In the genomic region with DNA sequence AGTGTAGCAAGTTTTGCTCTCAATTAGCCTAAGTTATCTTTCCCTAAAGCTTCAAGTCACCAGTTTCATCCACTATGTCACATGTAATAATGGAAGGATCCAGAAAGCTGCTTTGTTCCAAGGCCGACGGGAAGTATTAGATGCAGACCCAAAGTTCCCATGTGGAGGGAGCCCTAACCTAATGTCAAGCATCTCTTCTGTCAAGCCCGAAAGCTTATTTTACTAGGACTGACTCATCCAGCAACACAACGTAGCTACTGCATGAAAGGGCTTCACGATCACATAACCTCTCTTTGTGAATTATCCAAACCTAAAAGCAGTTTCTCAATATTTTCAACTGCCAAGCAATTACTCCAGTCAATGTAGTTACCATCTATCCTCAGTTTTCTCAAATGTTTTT, we compare ENCODE assay signal across 3 cellular contexts.
TF ChIP-seq lines count a peak whose summit lies in the region.

No MANE protein-coding gene starts in this region.

TF ChIP-seq in SK-N-SH, 30 proteins besides CTCF, POLR2A, EP300 and RAD21 (continued from another document):
- TF ChIP-seq, protein P1, sequence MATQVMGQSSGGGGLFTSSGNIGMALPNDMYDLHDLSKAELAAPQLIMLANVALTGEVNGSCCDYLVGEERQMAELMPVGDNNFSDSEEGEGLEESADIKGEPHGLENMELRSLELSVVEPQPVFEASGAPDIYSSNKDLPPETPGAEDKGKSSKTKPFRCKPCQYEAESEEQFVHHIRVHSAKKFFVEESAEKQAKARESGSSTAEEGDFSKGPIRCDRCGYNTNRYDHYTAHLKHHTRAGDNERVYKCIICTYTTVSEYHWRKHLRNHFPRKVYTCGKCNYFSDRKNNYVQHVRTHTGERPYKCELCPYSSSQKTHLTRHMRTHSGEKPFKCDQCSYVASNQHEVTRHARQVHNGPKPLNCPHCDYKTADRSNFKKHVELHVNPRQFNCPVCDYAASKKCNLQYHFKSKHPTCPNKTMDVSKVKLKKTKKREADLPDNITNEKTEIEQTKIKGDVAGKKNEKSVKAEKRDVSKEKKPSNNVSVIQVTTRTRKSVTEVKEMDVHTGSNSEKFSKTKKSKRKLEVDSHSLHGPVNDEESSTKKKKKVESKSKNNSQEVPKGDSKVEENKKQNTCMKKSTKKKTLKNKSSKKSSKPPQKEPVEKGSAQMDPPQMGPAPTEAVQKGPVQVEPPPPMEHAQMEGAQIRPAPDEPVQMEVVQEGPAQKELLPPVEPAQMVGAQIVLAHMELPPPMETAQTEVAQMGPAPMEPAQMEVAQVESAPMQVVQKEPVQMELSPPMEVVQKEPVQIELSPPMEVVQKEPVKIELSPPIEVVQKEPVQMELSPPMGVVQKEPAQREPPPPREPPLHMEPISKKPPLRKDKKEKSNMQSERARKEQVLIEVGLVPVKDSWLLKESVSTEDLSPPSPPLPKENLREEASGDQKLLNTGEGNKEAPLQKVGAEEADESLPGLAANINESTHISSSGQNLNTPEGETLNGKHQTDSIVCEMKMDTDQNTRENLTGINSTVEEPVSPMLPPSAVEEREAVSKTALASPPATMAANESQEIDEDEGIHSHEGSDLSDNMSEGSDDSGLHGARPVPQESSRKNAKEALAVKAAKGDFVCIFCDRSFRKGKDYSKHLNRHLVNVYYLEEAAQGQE (IDR thresholded peaks at IDR 0.05; ENCODE audit: low read depth, low read length): no peak
- no peak for TF ChIP-seq GATA2 (CRISPR knock-in tag; IDR thresholded peaks at IDR 0.05)
- TF ChIP-seq RCOR1 (IDR thresholded peaks at IDR 0.05; ENCODE audit: low read length): no peak
- no peak for TF ChIP-seq SMC3 (IDR thresholded peaks at IDR 0.05; ENCODE audit: low read depth, low read length)
- TF ChIP-seq, protein P2, sequence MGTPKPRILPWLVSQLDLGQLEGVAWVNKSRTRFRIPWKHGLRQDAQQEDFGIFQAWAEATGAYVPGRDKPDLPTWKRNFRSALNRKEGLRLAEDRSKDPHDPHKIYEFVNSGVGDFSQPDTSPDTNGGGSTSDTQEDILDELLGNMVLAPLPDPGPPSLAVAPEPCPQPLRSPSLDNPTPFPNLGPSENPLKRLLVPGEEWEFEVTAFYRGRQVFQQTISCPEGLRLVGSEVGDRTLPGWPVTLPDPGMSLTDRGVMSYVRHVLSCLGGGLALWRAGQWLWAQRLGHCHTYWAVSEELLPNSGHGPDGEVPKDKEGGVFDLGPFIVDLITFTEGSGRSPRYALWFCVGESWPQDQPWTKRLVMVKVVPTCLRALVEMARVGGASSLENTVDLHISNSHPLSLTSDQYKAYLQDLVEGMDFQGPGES (IDR thresholded peaks at IDR 0.05; ENCODE audit: low read depth, low read length): no peak
- no peak for TF ChIP-seq FOXJ3 (CRISPR knock-in tag; IDR thresholded peaks at IDR 0.05)
- no peak for TF ChIP-seq GABPA (IDR thresholded peaks at IDR 0.05; ENCODE audit: low read depth)
- no peak for TF ChIP-seq FOXM1 (IDR thresholded peaks at IDR 0.05; ENCODE audit: low read depth)
- no peak for TF ChIP-seq RXRA (IDR thresholded peaks at IDR 0.05; ENCODE audit: borderline replicate concordance, low read depth)
- no peak for TF ChIP-seq TAF1 (IDR thresholded peaks at IDR 0.05; ENCODE audit: borderline replicate concordance, low read depth, low read length)
- TF ChIP-seq, protein P3, sequence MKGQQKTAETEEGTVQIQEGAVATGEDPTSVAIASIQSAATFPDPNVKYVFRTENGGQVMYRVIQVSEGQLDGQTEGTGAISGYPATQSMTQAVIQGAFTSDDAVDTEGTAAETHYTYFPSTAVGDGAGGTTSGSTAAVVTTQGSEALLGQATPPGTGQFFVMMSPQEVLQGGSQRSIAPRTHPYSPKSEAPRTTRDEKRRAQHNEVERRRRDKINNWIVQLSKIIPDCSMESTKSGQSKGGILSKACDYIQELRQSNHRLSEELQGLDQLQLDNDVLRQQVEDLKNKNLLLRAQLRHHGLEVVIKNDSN (IDR thresholded peaks at IDR 0.05; ENCODE audit: borderline replicate concordance, low read depth): no peak
- TF ChIP-seq NRF1 (IDR thresholded peaks at IDR 0.05; ENCODE audit: low read depth, low read length): no peak
- TF ChIP-seq TEAD4 (IDR thresholded peaks at IDR 0.05; ENCODE audit: borderline replicate concordance, insufficient read depth): no peak
TF ChIP-seq in SK-N-SH: peak in this region for 0.

TF ChIP-seq in SK-N-SH treated with all-trans-retinoic acid at 6 μM for 48 hours, 23 proteins besides CTCF, POLR2A, EP300 and RAD21 (continued from another document and continues in another):
- TF ChIP-seq, protein P4, sequence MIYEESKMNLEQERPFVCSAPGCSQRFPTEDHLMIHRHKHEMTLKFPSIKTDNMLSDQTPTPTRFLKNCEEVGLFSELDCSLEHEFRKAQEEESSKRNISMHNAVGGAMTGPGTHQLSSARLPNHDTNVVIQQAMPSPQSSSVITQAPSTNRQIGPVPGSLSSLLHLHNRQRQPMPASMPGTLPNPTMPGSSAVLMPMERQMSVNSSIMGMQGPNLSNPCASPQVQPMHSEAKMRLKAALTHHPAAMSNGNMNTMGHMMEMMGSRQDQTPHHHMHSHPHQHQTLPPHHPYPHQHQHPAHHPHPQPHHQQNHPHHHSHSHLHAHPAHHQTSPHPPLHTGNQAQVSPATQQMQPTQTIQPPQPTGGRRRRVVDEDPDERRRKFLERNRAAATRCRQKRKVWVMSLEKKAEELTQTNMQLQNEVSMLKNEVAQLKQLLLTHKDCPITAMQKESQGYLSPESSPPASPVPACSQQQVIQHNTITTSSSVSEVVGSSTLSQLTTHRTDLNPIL (CRISPR knock-in tag; IDR thresholded peaks at IDR 0.05; ENCODE audit: low read depth): no peak
- TF ChIP-seq, protein P5, sequence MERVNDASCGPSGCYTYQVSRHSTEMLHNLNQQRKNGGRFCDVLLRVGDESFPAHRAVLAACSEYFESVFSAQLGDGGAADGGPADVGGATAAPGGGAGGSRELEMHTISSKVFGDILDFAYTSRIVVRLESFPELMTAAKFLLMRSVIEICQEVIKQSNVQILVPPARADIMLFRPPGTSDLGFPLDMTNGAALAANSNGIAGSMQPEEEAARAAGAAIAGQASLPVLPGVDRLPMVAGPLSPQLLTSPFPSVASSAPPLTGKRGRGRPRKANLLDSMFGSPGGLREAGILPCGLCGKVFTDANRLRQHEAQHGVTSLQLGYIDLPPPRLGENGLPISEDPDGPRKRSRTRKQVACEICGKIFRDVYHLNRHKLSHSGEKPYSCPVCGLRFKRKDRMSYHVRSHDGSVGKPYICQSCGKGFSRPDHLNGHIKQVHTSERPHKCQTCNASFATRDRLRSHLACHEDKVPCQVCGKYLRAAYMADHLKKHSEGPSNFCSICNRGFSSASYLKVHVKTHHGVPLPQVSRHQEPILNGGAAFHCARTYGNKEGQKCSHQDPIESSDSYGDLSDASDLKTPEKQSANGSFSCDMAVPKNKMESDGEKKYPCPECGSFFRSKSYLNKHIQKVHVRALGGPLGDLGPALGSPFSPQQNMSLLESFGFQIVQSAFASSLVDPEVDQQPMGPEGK (CRISPR knock-in tag; IDR thresholded peaks at IDR 0.05; ENCODE audit: borderline replicate concordance): no peak
- TF ChIP-seq, protein P6, sequence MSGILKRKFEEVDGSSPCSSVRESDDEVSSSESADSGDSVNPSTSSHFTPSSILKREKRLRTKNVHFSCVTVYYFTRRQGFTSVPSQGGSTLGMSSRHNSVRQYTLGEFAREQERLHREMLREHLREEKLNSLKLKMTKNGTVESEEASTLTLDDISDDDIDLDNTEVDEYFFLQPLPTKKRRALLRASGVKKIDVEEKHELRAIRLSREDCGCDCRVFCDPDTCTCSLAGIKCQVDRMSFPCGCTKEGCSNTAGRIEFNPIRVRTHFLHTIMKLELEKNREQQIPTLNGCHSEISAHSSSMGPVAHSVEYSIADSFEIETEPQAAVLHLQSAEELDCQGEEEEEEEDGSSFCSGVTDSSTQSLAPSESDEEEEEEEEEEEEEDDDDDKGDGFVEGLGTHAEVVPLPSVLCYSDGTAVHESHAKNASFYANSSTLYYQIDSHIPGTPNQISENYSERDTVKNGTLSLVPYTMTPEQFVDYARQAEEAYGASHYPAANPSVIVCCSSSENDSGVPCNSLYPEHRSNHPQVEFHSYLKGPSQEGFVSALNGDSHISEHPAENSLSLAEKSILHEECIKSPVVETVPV (CRISPR knock-in tag; IDR thresholded peaks at IDR 0.05): no peak
- TF ChIP-seq SNAI2 (CRISPR knock-in tag; IDR thresholded peaks at IDR 0.05): no peak
- no peak for TF ChIP-seq ISL1 (CRISPR knock-in tag; IDR thresholded peaks at IDR 0.05)
- TF ChIP-seq ARNTL (CRISPR knock-in tag; IDR thresholded peaks at IDR 0.05; ENCODE audit: borderline replicate concordance, low read depth): no peak
- TF ChIP-seq OSR1 (CRISPR knock-in tag; IDR thresholded peaks at IDR 0.05): no peak
- TF ChIP-seq, protein P7, sequence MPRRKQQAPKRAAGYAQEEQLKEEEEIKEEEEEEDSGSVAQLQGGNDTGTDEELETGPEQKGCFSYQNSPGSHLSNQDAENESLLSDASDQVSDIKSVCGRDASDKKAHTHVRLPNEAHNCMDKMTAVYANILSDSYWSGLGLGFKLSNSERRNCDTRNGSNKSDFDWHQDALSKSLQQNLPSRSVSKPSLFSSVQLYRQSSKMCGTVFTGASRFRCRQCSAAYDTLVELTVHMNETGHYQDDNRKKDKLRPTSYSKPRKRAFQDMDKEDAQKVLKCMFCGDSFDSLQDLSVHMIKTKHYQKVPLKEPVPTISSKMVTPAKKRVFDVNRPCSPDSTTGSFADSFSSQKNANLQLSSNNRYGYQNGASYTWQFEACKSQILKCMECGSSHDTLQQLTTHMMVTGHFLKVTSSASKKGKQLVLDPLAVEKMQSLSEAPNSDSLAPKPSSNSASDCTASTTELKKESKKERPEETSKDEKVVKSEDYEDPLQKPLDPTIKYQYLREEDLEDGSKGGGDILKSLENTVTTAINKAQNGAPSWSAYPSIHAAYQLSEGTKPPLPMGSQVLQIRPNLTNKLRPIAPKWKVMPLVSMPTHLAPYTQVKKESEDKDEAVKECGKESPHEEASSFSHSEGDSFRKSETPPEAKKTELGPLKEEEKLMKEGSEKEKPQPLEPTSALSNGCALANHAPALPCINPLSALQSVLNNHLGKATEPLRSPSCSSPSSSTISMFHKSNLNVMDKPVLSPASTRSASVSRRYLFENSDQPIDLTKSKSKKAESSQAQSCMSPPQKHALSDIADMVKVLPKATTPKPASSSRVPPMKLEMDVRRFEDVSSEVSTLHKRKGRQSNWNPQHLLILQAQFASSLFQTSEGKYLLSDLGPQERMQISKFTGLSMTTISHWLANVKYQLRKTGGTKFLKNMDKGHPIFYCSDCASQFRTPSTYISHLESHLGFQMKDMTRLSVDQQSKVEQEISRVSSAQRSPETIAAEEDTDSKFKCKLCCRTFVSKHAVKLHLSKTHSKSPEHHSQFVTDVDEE (CRISPR knock-in tag; IDR thresholded peaks at IDR 0.05): no peak

TF ChIP-seq in WTC11, 78 proteins besides CTCF, POLR2A, EP300 and RAD21 (continued from another document):
- TF ChIP-seq, protein P8, sequence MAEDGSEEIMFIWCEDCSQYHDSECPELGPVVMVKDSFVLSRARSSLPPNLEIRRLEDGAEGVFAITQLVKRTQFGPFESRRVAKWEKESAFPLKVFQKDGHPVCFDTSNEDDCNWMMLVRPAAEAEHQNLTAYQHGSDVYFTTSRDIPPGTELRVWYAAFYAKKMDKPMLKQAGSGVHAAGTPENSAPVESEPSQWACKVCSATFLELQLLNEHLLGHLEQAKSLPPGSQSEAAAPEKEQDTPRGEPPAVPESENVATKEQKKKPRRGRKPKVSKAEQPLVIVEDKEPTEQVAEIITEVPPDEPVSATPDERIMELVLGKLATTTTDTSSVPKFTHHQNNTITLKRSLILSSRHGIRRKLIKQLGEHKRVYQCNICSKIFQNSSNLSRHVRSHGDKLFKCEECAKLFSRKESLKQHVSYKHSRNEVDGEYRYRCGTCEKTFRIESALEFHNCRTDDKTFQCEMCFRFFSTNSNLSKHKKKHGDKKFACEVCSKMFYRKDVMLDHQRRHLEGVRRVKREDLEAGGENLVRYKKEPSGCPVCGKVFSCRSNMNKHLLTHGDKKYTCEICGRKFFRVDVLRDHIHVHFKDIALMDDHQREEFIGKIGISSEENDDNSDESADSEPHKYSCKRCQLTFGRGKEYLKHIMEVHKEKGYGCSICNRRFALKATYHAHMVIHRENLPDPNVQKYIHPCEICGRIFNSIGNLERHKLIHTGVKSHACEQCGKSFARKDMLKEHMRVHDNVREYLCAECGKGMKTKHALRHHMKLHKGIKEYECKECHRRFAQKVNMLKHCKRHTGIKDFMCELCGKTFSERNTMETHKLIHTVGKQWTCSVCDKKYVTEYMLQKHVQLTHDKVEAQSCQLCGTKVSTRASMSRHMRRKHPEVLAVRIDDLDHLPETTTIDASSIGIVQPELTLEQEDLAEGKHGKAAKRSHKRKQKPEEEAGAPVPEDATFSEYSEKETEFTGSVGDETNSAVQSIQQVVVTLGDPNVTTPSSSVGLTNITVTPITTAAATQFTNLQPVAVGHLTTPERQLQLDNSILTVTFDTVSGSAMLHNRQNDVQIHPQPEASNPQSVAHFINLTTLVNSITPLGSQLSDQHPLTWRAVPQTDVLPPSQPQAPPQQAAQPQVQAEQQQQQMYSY (CRISPR knock-in tag; IDR thresholded peaks at IDR 0.05): no peak
- TF ChIP-seq RORB (CRISPR knock-in tag; IDR thresholded peaks at IDR 0.05): no peak
- no peak for TF ChIP-seq GRHL2 (CRISPR knock-in tag; IDR thresholded peaks at IDR 0.05; ENCODE audit: insufficient replicate concordance, severe bottlenecking)
